Comparison of ENCODE assay signal across 8 cellular contexts in the genomic region with DNA sequence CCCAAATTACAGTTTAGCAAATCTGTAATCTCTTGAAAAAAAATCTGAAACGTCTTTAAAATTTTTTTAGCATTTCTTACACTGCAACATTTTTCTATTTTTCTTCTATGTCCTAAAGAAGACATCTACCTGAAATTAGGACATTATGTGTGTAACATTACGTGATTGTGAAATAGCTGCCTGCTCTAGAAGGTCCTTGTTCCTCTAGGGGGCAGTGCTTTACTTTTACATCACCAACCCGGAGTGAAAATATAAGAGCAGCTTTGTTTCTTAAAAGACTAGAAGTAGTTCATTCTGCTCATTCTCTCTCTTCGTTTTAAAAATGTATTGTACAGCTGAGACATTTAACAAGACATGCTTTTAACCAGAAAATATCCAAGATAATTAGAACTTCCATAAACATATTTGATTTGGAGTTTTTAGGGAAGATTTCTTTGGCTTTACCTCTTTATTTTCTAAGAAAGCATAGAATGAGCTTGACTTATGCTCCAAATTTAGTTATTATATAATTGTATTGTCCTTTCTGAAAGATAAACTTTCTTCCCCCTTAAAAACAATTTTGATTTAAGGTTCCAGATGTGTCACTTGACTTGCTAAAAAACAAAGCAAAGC. TPM values are rescaled to one million over a fixed set of nuclear protein-coding genes. Genes with fewer than 3 reads are reported as not detected.
DNase-seq lines count a peak whose midpoint lies in the region; ATAC-seq and TF ChIP-seq lines count a peak whose summit lies in the region.

No MANE protein-coding gene starts in this region.

- TF ChIP-seq CTCF in gastrocnemius medialis (IDR thresholded peaks at IDR 0.05 in 4 of 5, conservative IDR thresholded peaks at IDR 0.05 in 1 of 5), result peak; percentile 40 to 73 (median 64)

- TF ChIP-seq POLR2A in gastrocnemius medialis (IDR thresholded peaks at IDR 0.05), result no peak

- H3K4me3 ChIP-seq in gastrocnemius medialis, result no peak overlapping the region

- H3K4me1 ChIP-seq in gastrocnemius medialis, result no peaks in the 10 kb centered on the region

- DNase-seq in activated CD4-positive, CD25-positive, alpha-beta regulatory T cell treated with anti-CD3 and anti-CD28 coated beads, Interleukin-2, amount 50 U/mL, for 72 hours, result no peak
- peak; percentile 1 for DNase-seq in HK-2 (ENCODE audit: unreplicated experiment)
- peak; percentile 60 for DNase-seq in NCI-H748 treated with DMSO at 0.1 percent for 48 hours (lab: John Stamatoyannopoulos, UW)
- peak; percentile 83 for DNase-seq in astrocyte of the hippocampus (ENCODE audit: low read depth, low spot score)
- DNase-seq in hepatic stellate cell (ENCODE audit: low spot score), result peak; percentile 19
- peak in 1 of 2 donors; percentile 20 for DNase-seq in gastrocnemius medialis

- no peaks in the 10 kb centered on the region for H3K27me3 ChIP-seq in gastrocnemius medialis

- no peaks in the 10 kb centered on the region for H3K9me3 ChIP-seq in gastrocnemius medialis

- ATAC-seq in activated CD4-positive, CD25-positive, alpha-beta regulatory T cell treated with anti-CD3 and anti-CD28 coated beads, Interleukin-2, amount 50 U/mL, for 24 hours, result peak; percentile 56 to 65
- ATAC-seq in GM21390 (IDR thresholded peaks at IDR 0.05; ENCODE audit: unreplicated experiment) (peak; percentile 90), gastrocnemius medialis (peak; percentile 78 to 87)

- in situ Hi-C loops in gastrocnemius medialis (cut with MboI; ENCODE audit: low sequenced_read_pairs in 4 of 4), result loop anchor here in 1 of 4 donors (25.0 kb wide), 1 partner anchor 1606 kb away; no protein-coding TSS in a partner anchor

- no peaks in the 10 kb centered on the region for H3K36me3 ChIP-seq in gastrocnemius medialis

- no peak overlapping the region for H3K27ac ChIP-seq in gastrocnemius medialis

- intact Hi-C loops in gastrocnemius medialis (cut with DNase I; ENCODE audit: low total_unique reads), result loop anchor here (2.0 kb wide), 2 partner anchors 1538 to 1596 kb away; no protein-coding TSS in a partner anchor

RNA-seq across cellular contexts. Expression of gene RIOK2, which starts 48.1 kb away (rescaled TPM):
- 10 to 100 TPM in 3 of 4 donors, 1 to 10 TPM in 1; 9.8 to 34.4 (median 17.3) TPM for total RNA-seq in gastrocnemius medialis
